In genomic region chr2:12428324-12428723, GRCh38 we compare ENCODE assay signal across 21 cellular contexts.
DNase-seq lines count a peak whose midpoint lies in the region; ATAC-seq and TF ChIP-seq lines count a peak whose summit lies in the region.
"Had no signal": no experiment of that assay in that cellular context is flagged by ENCODE, and none has a peak within 500 bp of the region (broad histone marks: within the 10 kb centered on the region; RNA-seq: fewer than 3 reads in every experiment).

No MANE protein-coding gene starts in this region.

- H4K20me1 ChIP-seq in OCI-LY7 (ENCODE audit: insufficient read depth, low read length) (no peaks in the 10 kb centered on the region), PC-9 (ENCODE audit: insufficient read depth) (no peaks in the 10 kb centered on the region)

- ATAC-seq in natural killer cell (no peak), HG02884 (IDR thresholded peaks at IDR 0.05; ENCODE audit: unreplicated experiment) (no peak)
- ATAC-seq: heart right ventricle, left lung, sciatic nerve had no signal

- H3K4me3 Mint-ChIP-seq in chondrocyte (ENCODE audit: unreplicated experiment) (no peak overlapping the region), natural killer cell (no peak overlapping the region)
- H3K4me3 Mint-ChIP-seq: T-helper 2 cell treated with Interferon-gamma antibody and Interleukin-4, amounts not matched to agents 5 μg/mL and 100 μg/mL, for 36 hours had no signal

- TF ChIP-seq CTCF in chondrocyte (IDR thresholded peaks at IDR 0.05) (no peak), natural killer cell (IDR thresholded peaks at IDR 0.05) (no peak), OCI-LY7 (conservative IDR thresholded peaks at IDR 0.05; ENCODE audit: low read length) (no peak), PC-9 (conservative IDR thresholded peaks at IDR 0.05) (no peak)

- H3K9me2 ChIP-seq in OCI-LY7 (ENCODE audit: insufficient read depth, low read length) (no peaks in the 10 kb centered on the region), PC-9 (ENCODE audit: insufficient read depth) (0 out of 2 replicates have a peak, but pooled peaks cover 5% of the 10 kb centered on the region)

- H3F3A ChIP-seq in PC-9 (ENCODE audit: insufficient read depth, low read depth): no peaks in the 10 kb centered on the region

- H3K27ac Mint-ChIP-seq in chondrocyte (ENCODE audit: unreplicated experiment) (peak overlapping the region; percentile 84), natural killer cell (peak overlapping the region; percentile 31 to 55)
- H3K27ac Mint-ChIP-seq: T-helper 2 cell treated with Interferon-gamma antibody and Interleukin-4, amounts not matched to agents 5 μg/mL and 100 μg/mL, for 36 hours had no signal

- H3K36me3 Mint-ChIP-seq in chondrocyte (ENCODE audit: low read depth) (no peaks in the 10 kb centered on the region), natural killer cell (no peaks in the 10 kb centered on the region)

- H3K4me1 Mint-ChIP-seq in chondrocyte (ENCODE audit: low read depth): peaks cover 45% of the 10 kb centered on the region
- H3K4me1 Mint-ChIP-seq in natural killer cell: peaks cover 12 to 17% of the 10 kb centered on the region in 2 donors

- H3K4me2 ChIP-seq in OCI-LY7 (ENCODE audit: low read length) (no peak overlapping the region), PC-9 (no peak overlapping the region)

- no peak overlapping the region for H3K9ac ChIP-seq in HUES6 (ENCODE audit: low read length)

- H3K36me3 ChIP-seq in HUES6 (ENCODE audit: control insufficient read depth, insufficient read depth, low read length): no peaks in the 10 kb centered on the region
- no peaks in the 10 kb centered on the region for H3K36me3 ChIP-seq in OCI-LY7 (ENCODE audit: insufficient read depth, low read length)
- H3K36me3 ChIP-seq in PC-9 (ENCODE audit: low read depth): no peaks in the 10 kb centered on the region
- H3K36me3 ChIP-seq: heart right ventricle, left lung, tibial nerve had no signal

- no peaks in the 10 kb centered on the region for H3K9me3 Mint-ChIP-seq in chondrocyte (ENCODE audit: low read depth)
- no peaks in the 10 kb centered on the region for H3K9me3 Mint-ChIP-seq in natural killer cell
- H3K9me3 Mint-ChIP-seq: T-helper 2 cell treated with Interferon-gamma antibody and Interleukin-4, amounts not matched to agents 5 μg/mL and 100 μg/mL, for 36 hours had no signal

- POLR2A ChIA-PET in OCI-LY7 (lab: Charles Lee): interaction anchor here (1.4 kb wide), 1 partner anchor 9 kb away, joined by 3 read pairs; no protein-coding TSS in a partner anchor
- POLR2A ChIA-PET in PC-9 (lab: Charles Lee; ENCODE audit: unreplicated experiment): no interaction called here

- no peaks in the 10 kb centered on the region for H3K9me3 ChIP-seq in HUES6 (ENCODE audit: control insufficient read depth, insufficient read depth, low read depth, low read length)
- H3K9me3 ChIP-seq in OCI-LY7 (ENCODE audit: low read length): no peaks in the 10 kb centered on the region
- 0 out of 2 replicates have a peak, but pooled peaks cover 11% of the 10 kb centered on the region for H3K9me3 ChIP-seq in PC-9 (ENCODE audit: insufficient read depth, low read depth)
- H3K9me3 ChIP-seq: heart right ventricle, left lung, tibial nerve had no signal

- H3K4me3 ChIP-seq in HUES6 (ENCODE audit: low read depth, low read length) (no peak overlapping the region), OCI-LY7 (ENCODE audit: low read depth, low read length, poor library complexity, severe bottlenecking) (no peak overlapping the region), PC-9 (no peak overlapping the region)
- H3K4me3 ChIP-seq: heart right ventricle, left lung, tibial nerve had no signal

- peaks cover 21% of the 10 kb centered on the region for H3K4me1 ChIP-seq in HUES6 (ENCODE audit: control insufficient read depth, insufficient read depth, low read length)
- H3K4me1 ChIP-seq in OCI-LY7 (ENCODE audit: insufficient read depth, low read length, poor library complexity, severe bottlenecking): no peaks in the 10 kb centered on the region
- H3K4me1 ChIP-seq in PC-9 (replicated peaks; ENCODE audit: insufficient read depth): no peaks in the 10 kb centered on the region

- peak; percentile 16 for DNase-seq in AG08396 (ENCODE audit: low spot score)
- no peak for DNase-seq in chondrocyte (ENCODE audit: low spot score)
- no peak for DNase-seq in natural killer cell
- DNase-seq in OCI-LY7 (ENCODE audit: low spot score): no peak
- no peak for DNase-seq in NCI-H1092 (lab: John Stamatoyannopoulos, UW)
- no peak for DNase-seq in PC-9
- DNase-seq: activated CD4-positive, alpha-beta T cell treated with anti-CD3 and anti-CD28 coated beads for 4 hours; activated T-cell treated with anti-CD3 and anti-CD28 coated beads for 4 hours; COR-L47; erythroblast; GDM1; heart right ventricle; left lung; NCI-H2081 treated with DMSO at 0.1 percent for 48 hours; NCI-H748 treated with DMSO at 0.1 percent for 48 hours; stimulated activated CD4-positive, alpha-beta T cell treated with anti-CD3 and anti-CD28 coated beads, Interleukin-4, amount 100 ng/mL, for 1 hour had no signal

- no peaks in the 10 kb centered on the region for H3K27me3 Mint-ChIP-seq in chondrocyte (ENCODE audit: low read depth)
- H3K27me3 Mint-ChIP-seq in natural killer cell (ENCODE audit: low read depth in 2 of 2): no peaks in the 10 kb centered on the region

- H3K27ac ChIP-seq in HUES6 (ENCODE audit: low read depth, low read length): 0 out of 2 replicates have a peak overlapping the region, but pooled peaks have one; percentile 13
- H3K27ac ChIP-seq in OCI-LY7 (ENCODE audit: low read depth, low read length, poor library complexity, severe bottlenecking): no peak overlapping the region
- no peak overlapping the region for H3K27ac ChIP-seq in PC-9
- H3K27ac ChIP-seq: heart right ventricle, left lung, tibial nerve had no signal

- intact Hi-C loops in natural killer cell (cut with micrococcal nuclease) (no loop called here), OCI-LY7 (cut with micrococcal nuclease; ENCODE audit: unreplicated experiment) (no loop called here), PC-9 (cut with micrococcal nuclease; ENCODE audit: unreplicated experiment) (no loop called here)

- H2AFZ ChIP-seq in OCI-LY7 (ENCODE audit: low read length) (no peak overlapping the region), PC-9 (no peak overlapping the region)

- H3K79me2 ChIP-seq in OCI-LY7 (ENCODE audit: insufficient read depth, low read depth, low read length) (no peaks in the 10 kb centered on the region), PC-9 (ENCODE audit: low read depth) (no peaks in the 10 kb centered on the region)

- CTCF ChIA-PET in OCI-LY7 (lab: Charles Lee; ENCODE audit: unreplicated experiment): interaction anchor here (1.1 kb wide), 1 partner anchor 14 kb away, joined by 4 read pairs; no protein-coding TSS in a partner anchor
- CTCF ChIA-PET in PC-9 (lab: Charles Lee): no interaction called here

- H3K27me3 ChIP-seq in HUES6 (ENCODE audit: control insufficient read depth, insufficient read depth, low read length) (no peaks in the 10 kb centered on the region), PC-9 (ENCODE audit: insufficient read depth, low read depth) (no peaks in the 10 kb centered on the region)
- H3K27me3 ChIP-seq: heart right ventricle, left lung, tibial nerve had no signal

- BruUV-seq in OCI-LY7 (replicated peaks; lab: Mats Ljungman, UMichigan): no TSS peak
- no TSS peak for BruUV-seq in PC-9 (replicated peaks; lab: Mats Ljungman, UMichigan)
